Comparison of ENCODE assay signal across 16 cellular contexts in the genomic region with DNA sequence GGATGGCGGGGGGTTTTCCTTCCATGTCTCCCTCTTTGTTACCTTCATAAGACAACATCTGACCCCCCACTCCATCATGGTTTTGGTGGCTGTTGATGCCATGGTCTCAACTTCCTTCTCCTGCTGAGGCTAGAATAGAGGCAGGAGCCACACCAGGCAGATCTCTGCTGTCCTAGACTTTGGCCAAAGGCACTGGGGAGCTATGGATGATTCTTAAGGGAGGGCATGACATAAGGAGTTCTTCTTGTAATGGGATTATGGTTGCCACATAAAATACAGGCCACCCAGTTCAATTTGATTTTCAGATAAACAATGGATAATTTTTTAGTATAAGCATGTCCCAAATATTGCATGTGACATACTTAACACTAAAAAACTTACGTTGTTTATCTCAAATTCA.
"Had no signal": no experiment of that assay in that cellular context is flagged by ENCODE, and none has a peak within 500 bp of the region (broad histone marks: within the 10 kb centered on the region; RNA-seq: fewer than 3 reads in every experiment).

No MANE protein-coding gene starts in this region.

- H3K27ac ChIP-seq: brain microvascular endothelial cell, colonic mucosa, left lung, parathyroid adenoma, right lobe of liver, WERI-Rb-1 had no signal

- H3K36me3 ChIP-seq: brain microvascular endothelial cell, colonic mucosa, left lung, right lobe of liver, WERI-Rb-1 had no signal

- DNase-seq: activated CD4-positive, alpha-beta T cell treated with anti-CD3 and anti-CD28 coated beads, Interleukin-2, amount 50 U/mL, for 4 hours; activated T-cell treated with anti-CD3 and anti-CD28 coated beads for 4 hours; aorta; central memory CD4-positive, alpha-beta T cell; colonic mucosa; head of caudate nucleus; left lung; mammary epithelial cell; small intestine; stimulated activated CD4-positive, alpha-beta T cell treated with anti-CD3 and anti-CD28 coated beads, Interleukin-4, amount 100 ng/mL, for 24 hours; SW 1271; WERI-Rb-1 had no signal

- H3K79me2 ChIP-seq: parathyroid adenoma had no signal

- H3K4me1 ChIP-seq: colonic mucosa, parathyroid adenoma, right lobe of liver had no signal

- H3K9me3 ChIP-seq: colonic mucosa, right lobe of liver had no signal

- H3K4me3 ChIP-seq: colonic mucosa, left lung, right lobe of liver had no signal

- H2AFZ ChIP-seq: parathyroid adenoma had no signal

- H3K9ac ChIP-seq: parathyroid adenoma had no signal

- H3K4me3 Mint-ChIP-seq: stimulated activated memory B cell treated with anti-CD40 and anti-IgM and Interleukin-4, amounts not matched to agents 10 μg/mL and 1 μg/mL and 100 μg/mL, for 72 hours had no signal

- H3K27ac Mint-ChIP-seq: stimulated activated memory B cell treated with anti-CD40 and anti-IgM and Interleukin-4, amounts not matched to agents 10 μg/mL and 1 μg/mL and 100 μg/mL, for 72 hours had no signal

- H3K27me3 ChIP-seq: brain microvascular endothelial cell, colonic mucosa, left lung, right lobe of liver had no signal
